16 cellular contexts compared by ENCODE assay signal in the genomic region with DNA sequence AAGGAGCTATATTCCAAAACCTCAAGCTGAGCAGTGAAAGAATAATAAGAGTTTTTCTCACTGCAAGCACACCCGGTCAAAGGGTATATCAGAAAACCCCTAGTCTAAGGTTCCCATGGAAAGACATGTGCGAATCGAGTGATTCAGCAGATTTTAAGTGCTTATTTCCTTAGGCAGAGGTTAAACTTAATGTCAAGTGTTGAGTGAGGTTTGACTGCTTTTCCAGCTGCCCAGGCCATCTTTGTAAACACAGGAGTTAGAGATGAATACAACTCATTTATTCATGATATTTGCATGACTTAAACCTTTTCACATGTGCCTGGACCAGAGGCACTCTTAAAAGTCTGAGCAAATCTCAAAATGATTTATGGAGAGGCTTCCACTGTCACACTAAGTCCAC.
DNase-seq lines count a peak whose midpoint lies in the region; ATAC-seq and TF ChIP-seq lines count a peak whose summit lies in the region.
"Had no signal": no experiment of that assay in that cellular context is flagged by ENCODE, and none has a peak within 500 bp of the region (broad histone marks: within the 10 kb centered on the region; RNA-seq: fewer than 3 reads in every experiment).

No MANE protein-coding gene starts in this region.

- no peak overlapping the region for H3K4me2 ChIP-seq in fibroblast of lung (ENCODE audit: extremely low read depth, insufficient read depth, low read length)
- H3K4me2 ChIP-seq: KMS-11 had no signal

- 4 to 23% methylated on average over 3 of the region's 3 CpGs for WGBS in aorta, 2 donors

- no peak overlapping the region for H3K27ac ChIP-seq in fibroblast of lung (ENCODE audit: insufficient read depth, low read length)
- H3K27ac ChIP-seq in aorta (ENCODE audit: low read depth in 1 of 2, low read length in 2 of 2): no peak overlapping the region
- H3K27ac ChIP-seq: adrenal gland, KMS-11, lower lobe of right lung had no signal

- H3K4me3 ChIP-seq in fibroblast of lung (replicated peaks in 1 of 4; ENCODE audit: control extremely low read depth in 1 of 4, insufficient read depth in 1 of 4, low read depth in 3 of 4, low read length in 4 of 4) (no peak overlapping the region), skeletal muscle cell (ENCODE audit: low read depth, low read length) (no peak overlapping the region), aorta (ENCODE audit: low read length in 2 of 2) (no peak overlapping the region)
- H3K4me3 ChIP-seq: adrenal gland, lower lobe of right lung had no signal

- H3K9me3 ChIP-seq in fibroblast of lung (ENCODE audit: control insufficient read depth, insufficient read depth, low read depth, low read length) (no peaks in the 10 kb centered on the region), aorta (ENCODE audit: control insufficient read depth, low read length) (no peaks in the 10 kb centered on the region)
- H3K9me3 ChIP-seq: adrenal gland, lower lobe of right lung had no signal

- ATAC-seq in aorta (ENCODE audit: low FRiP score) (no peak), GM18511 (IDR thresholded peaks at IDR 0.05; ENCODE audit: unreplicated experiment) (no peak), HG03095 (IDR thresholded peaks at IDR 0.05; ENCODE audit: unreplicated experiment) (no peak)
- ATAC-seq: lower lobe of right lung had no signal

- DNase-seq in GM04504 (ENCODE audit: low read depth) (peak; percentile 29), NCI-H69 (lab: John Stamatoyannopoulos, UW) (peak; percentile 45), fibroblast of lung (ENCODE audit: low read depth in 2 of 2) (peak; percentile 76 to 79), skeletal muscle cell (ENCODE audit: low read depth) (peak; percentile 56), DMS 273 (lab: John Stamatoyannopoulos, UW; ENCODE audit: unreplicated experiment) (no peak), aorta (no peak)
- DNase-seq: activated CD4-positive, CD25-positive, alpha-beta regulatory T cell; activated effector memory CD4-positive, alpha-beta T cell treated with Interleukin-2 at 50 U/mL for 16 hours; adrenal gland; COR-L47; lower lobe of right lung; NCI-H1105 treated with DMSO at 0.1 percent for 48 hours; retina had no signal

- no peaks in the 10 kb centered on the region for H4K20me1 ChIP-seq in fibroblast of lung (ENCODE audit: control insufficient read depth, extremely low read depth, insufficient read depth, low read length)

- no peaks in the 10 kb centered on the region for H3K79me2 ChIP-seq in fibroblast of lung (ENCODE audit: control insufficient read depth, insufficient read depth, low read length)

- H3K4me1 ChIP-seq in fibroblast of lung (ENCODE audit: control insufficient read depth, extremely low read depth, insufficient read depth, low read length): peaks cover 11% of the 10 kb centered on the region
- H3K4me1 ChIP-seq in aorta (ENCODE audit: control insufficient read depth in 1 of 2, insufficient read depth in 2 of 2, low read length in 2 of 2): no peaks in the 10 kb centered on the region
- H3K4me1 ChIP-seq: lower lobe of right lung had no signal

- H2AFZ ChIP-seq in fibroblast of lung (ENCODE audit: low read length): no peak overlapping the region

- H3K36me3 ChIP-seq in fibroblast of lung (ENCODE audit: control insufficient read depth, insufficient read depth, low read length) (no peaks in the 10 kb centered on the region), aorta (ENCODE audit: control insufficient read depth in 1 of 2, insufficient read depth in 2 of 2, low read length in 1 of 2) (no peaks in the 10 kb centered on the region)
- H3K36me3 ChIP-seq: adrenal gland, lower lobe of right lung had no signal

- intact Hi-C loops in aorta (cut with DNase I): no loop called here

- TF ChIP-seq CTCF in fibroblast of lung (conservative IDR thresholded peaks at IDR 0.05 in 1 of 2, IDR thresholded peaks at IDR 0.05 in 1 of 2; ENCODE audit: low read depth in 1 of 2, low read length in 2 of 2): no peak

- no peak overlapping the region for H3K9ac ChIP-seq in fibroblast of lung (ENCODE audit: insufficient read depth, low read length)
- H3K9ac ChIP-seq: KMS-11 had no signal

- H3K27me3 ChIP-seq in fibroblast of lung (ENCODE audit: control insufficient read depth, insufficient read depth, low read length) (no peaks in the 10 kb centered on the region), aorta (ENCODE audit: control insufficient read depth in 1 of 2, insufficient read depth in 2 of 2, low read length in 1 of 2) (no peaks in the 10 kb centered on the region)
- H3K27me3 ChIP-seq: adrenal gland had no signal

Comparison
In these comparisons a context has a peak if more than half of its experiments do, and no peak if none do; other contexts are left out.
1. DNase-seq: peak in GM04504 (single experiment), NCI-H69 (single experiment), fibroblast of lung (2 of 2) and skeletal muscle cell (single experiment); none in DMS 273 (single experiment) and aorta (0 of 2).